1 cellular context compared by ENCODE assay signal in the genomic region with DNA sequence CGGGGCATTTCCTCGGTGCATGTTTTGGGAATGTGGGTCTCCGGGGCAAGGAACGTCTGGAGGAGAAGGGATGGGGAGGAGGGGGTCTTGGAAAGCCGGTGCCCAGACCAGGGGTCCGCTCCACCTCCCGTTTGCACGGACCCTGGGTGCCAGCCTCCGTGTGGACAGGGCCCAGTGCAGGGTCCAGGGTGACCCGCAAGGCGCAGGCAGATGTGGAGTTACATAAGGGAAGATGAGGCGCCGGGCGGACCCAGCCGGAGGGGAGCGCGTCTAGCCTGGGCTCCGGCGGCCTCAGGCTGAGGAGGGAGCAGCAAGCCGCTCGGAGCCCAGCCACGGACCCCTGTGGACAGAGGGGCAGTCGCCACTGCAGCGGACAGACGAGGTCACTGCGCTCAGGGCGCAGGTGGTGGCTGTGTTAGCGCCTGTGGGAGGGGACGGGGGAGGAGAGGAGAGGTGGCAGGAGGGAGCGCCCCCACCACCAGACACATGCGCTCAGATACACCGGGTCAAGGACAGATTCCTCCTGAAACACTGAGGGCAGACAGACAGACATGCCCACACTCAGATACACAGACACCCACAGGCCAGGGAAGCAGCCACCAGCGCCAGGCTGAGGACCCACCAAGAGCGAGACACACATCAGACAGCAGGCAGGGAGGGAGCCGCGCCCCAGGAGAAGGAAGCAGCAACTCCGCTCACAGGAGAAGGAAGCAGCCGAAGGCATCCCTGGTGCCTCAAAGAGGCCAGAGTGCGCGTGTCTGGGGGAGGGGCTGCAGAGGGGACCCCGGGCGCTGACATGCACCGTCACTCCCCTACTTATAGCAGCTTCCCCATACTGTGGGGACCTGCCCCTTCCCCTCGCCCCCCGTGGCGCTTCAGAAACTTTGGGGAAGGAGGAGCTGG.
TF ChIP-seq lines count a peak whose summit lies in the region.

No MANE protein-coding gene starts in this region.

TF ChIP-seq in H1, 55 proteins besides CTCF, POLR2A, EP300 and RAD21:
- TF ChIP-seq RXRA (IDR thresholded peaks at IDR 0.05; ENCODE audit: insufficient read depth, low read depth, low read length) (no peak), CTBP2 (IDR thresholded peaks at IDR 0.05; ENCODE audit: borderline replicate concordance, insufficient read depth, insufficient read length, low read length) (no peak), CREB1 (IDR thresholded peaks at IDR 0.05) (peak; percentile 42), SUZ12 (IDR thresholded peaks at IDR 0.05; ENCODE audit: low read length) (peak; percentile 49; the same call in 1 of the 2 replicates), BRCA1 (IDR thresholded peaks at IDR 0.05; ENCODE audit: low read depth, low read length) (no peak), SP1 (IDR thresholded peaks at IDR 0.05; ENCODE audit: low read depth, low read length) (no peak), GABPA (IDR thresholded peaks at IDR 0.05; ENCODE audit: borderline replicate concordance, insufficient read depth, low read length) (no peak), KDM1A (IDR thresholded peaks at IDR 0.05; ENCODE audit: borderline replicate concordance, low read length) (no peak), KDM4A (IDR thresholded peaks at IDR 0.05; ENCODE audit: low read depth, low read length, severe bottlenecking) (peak; percentile 49), ZNF274 (IDR thresholded peaks at IDR 0.05; ENCODE audit: borderline replicate concordance, extremely low read depth, low read length) (no peak)
- TF ChIP-seq, protein P1, sequence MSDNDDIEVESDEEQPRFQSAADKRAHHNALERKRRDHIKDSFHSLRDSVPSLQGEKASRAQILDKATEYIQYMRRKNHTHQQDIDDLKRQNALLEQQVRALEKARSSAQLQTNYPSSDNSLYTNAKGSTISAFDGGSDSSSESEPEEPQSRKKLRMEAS (IDR thresholded peaks at IDR 0.05): peak; percentile 62; the same call in 1 of the 2 replicates
TF ChIP-seq in H1: peak in this region for 4.
